In genomic region chr17:40191237-40192208, GRCh38 we compare ENCODE assay signal across 8 cellular contexts. TPM values are rescaled to one million over a fixed set of nuclear protein-coding genes. Genes with fewer than 3 reads are reported as not detected.
A peak's percentile ranks its signal among the peaks of the same experiment; 100 is the strongest.
DNase-seq lines count a peak whose midpoint lies in the region; ATAC-seq and TF ChIP-seq lines count a peak whose summit lies in the region.

No MANE protein-coding gene starts in this region.

- POLR2A ChIA-PET in activated CD4-positive, alpha-beta T cell treated with anti-CD3 and anti-CD28 coated beads for 36 hours (lab: Charles Lee), result interaction anchor here (0.5 to 0.9 kb wide), 3 partner anchors 16 to 714 kb away, joined by 3 to 4 read pairs (median 3); no protein-coding TSS in a partner anchor

- peak; percentile 44 for TF ChIP-seq CTCF in coronary artery (IDR thresholded peaks at IDR 0.05)

- peak; percentile 61 for ATAC-seq in GM21825 (IDR thresholded peaks at IDR 0.05; ENCODE audit: unreplicated experiment)
- peak; percentile 91 for ATAC-seq in activated CD4-positive, alpha-beta T cell treated with anti-CD3 and anti-CD28 coated beads for 36 hours

- CTCF ChIA-PET in activated CD4-positive, alpha-beta T cell treated with anti-CD3 and anti-CD28 coated beads for 36 hours (lab: Charles Lee), result interaction anchor here (0.6 to 4.9 kb wide), 27 partner anchors 8 to 920 kb away, joined by 3 to 46 read pairs (median 4); partner anchors contain the start of gene WIPF2

- peaks cover 7% of the 10 kb centered on the region for H3K4me1 Mint-ChIP-seq in activated CD4-positive, alpha-beta T cell treated with anti-CD3 and anti-CD28 coated beads for 36 hours

- peak overlapping the region; percentile 79 for H3K4me3 Mint-ChIP-seq in activated CD4-positive, alpha-beta T cell treated with anti-CD3 and anti-CD28 coated beads for 36 hours

- H3K27me3 Mint-ChIP-seq in activated CD4-positive, alpha-beta T cell treated with anti-CD3 and anti-CD28 coated beads for 36 hours, result no peaks in the 10 kb centered on the region

- H3K9me3 Mint-ChIP-seq in activated CD4-positive, alpha-beta T cell treated with anti-CD3 and anti-CD28 coated beads for 36 hours (ENCODE audit: low read depth), result no peaks in the 10 kb centered on the region

- peak overlapping the region; percentile 76 for H3K27ac Mint-ChIP-seq in activated CD4-positive, alpha-beta T cell treated with anti-CD3 and anti-CD28 coated beads for 36 hours

- intact Hi-C loops in activated CD4-positive, alpha-beta T cell treated with anti-CD3 and anti-CD28 coated beads for 36 hours (cut with DNase I, micrococcal nuclease), result loop anchor here (1.0 to 2.0 kb wide), 3 partner anchors 78 to 178 kb away; no protein-coding TSS in a partner anchor

- peak overlapping the region; percentile 37 to 68 for H3K27ac ChIP-seq in coronary artery

- H3K36me3 Mint-ChIP-seq in activated CD4-positive, alpha-beta T cell treated with anti-CD3 and anti-CD28 coated beads for 36 hours (ENCODE audit: low read depth), result no peaks in the 10 kb centered on the region

- DNase-seq in DMS153 treated with DMSO at 0.1 percent for 48 hours (lab: John Stamatoyannopoulos, UW; ENCODE audit: unreplicated experiment) (peak; percentile 76), NCI-H1436 (lab: John Stamatoyannopoulos, UW) (peak; percentile 74), coronary artery (ENCODE audit: low spot score) (peak; percentile 84), left kidney (ENCODE audit: low read depth, low spot score) (peak; percentile 92), NCI-H524 treated with DMSO at 0.1 percent for 48 hours (lab: John Stamatoyannopoulos, UW) (no peak)
- DNase-seq in activated CD4-positive, alpha-beta T cell treated with anti-CD3 and anti-CD28 coated beads for 36 hours, result peak; percentile 84
- peak; percentile 64 for DNase-seq in stimulated activated CD4-positive, alpha-beta T cell treated with anti-CD3 and anti-CD28 coated beads, Interleukin-1b, Interleukin-23, amount 100 ng/mL, for 48 hours

- H3K4me3 ChIP-seq in coronary artery, result peak overlapping the region; percentile 78

RNA-seq across cellular contexts. Expression of gene RAPGEFL1, which starts 14.3 kb away (rescaled TPM):
- total RNA-seq in activated CD4-positive, alpha-beta T cell treated with anti-CD3 and anti-CD28 coated beads for 36 hours, result 1 to 10 TPM; 5.1 to 6.2 TPM

RNA-seq across cellular contexts. Expression of gene WIPF2, which starts 27.6 kb away (rescaled TPM):
- 10 to 100 TPM; 18.4 to 23.6 TPM for total RNA-seq in activated CD4-positive, alpha-beta T cell treated with anti-CD3 and anti-CD28 coated beads for 36 hours

RNA-seq across cellular contexts. Expression of gene CASC3, which starts 51.2 kb away (rescaled TPM):
- 100 to 1,000 TPM in 1 of 2 experiments, 10 to 100 TPM in 1; 88.3 to 104 TPM for total RNA-seq in activated CD4-positive, alpha-beta T cell treated with anti-CD3 and anti-CD28 coated beads for 36 hours
